ENCODE assay signal across 8 cellular contexts in the genomic region with DNA sequence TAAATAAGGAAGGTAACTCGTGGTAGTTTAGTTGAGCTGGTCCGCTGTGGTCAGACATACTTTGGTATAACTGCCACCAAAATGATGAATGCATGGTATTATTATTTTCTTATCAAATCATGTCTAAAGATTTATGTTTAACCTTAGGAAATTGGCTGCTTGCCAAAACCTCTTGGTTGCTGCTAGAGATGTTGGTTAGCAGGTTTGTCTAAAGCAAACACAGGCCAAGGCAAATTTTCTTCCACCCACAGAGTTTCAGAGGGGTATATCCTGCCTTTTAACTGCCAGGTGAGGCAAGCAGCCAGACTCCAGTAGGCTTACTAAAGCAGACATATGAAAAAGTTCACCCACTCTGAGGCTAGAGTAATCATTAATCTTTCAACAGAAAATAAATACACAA.
DNase-seq lines count a peak whose midpoint lies in the region; ATAC-seq, FAIRE-seq and TF ChIP-seq lines count a peak whose summit lies in the region.

No MANE protein-coding gene starts in this region.

- intact Hi-C loops in sigmoid colon (cut with DNase I) = no loop called here
- intact Hi-C loops in esophagus muscularis mucosa (cut with DNase I) = no loop called here
- intact Hi-C loops in tibial artery (cut with DNase I; ENCODE audit: low total_unique reads) = no loop called here

- TF ChIP-seq POLR2A in sigmoid colon (IDR thresholded peaks at IDR 0.05) (no peak), esophagus muscularis mucosa (IDR thresholded peaks at IDR 0.05; ENCODE audit: low read depth) (no peak)

- H3K9me3 ChIP-seq in sigmoid colon = no peaks in the 10 kb centered on the region
- H3K9me3 ChIP-seq in esophagus muscularis mucosa = no peaks in the 10 kb centered on the region
- no peaks in the 10 kb centered on the region for H3K9me3 ChIP-seq in tibial artery

- TF ChIP-seq CTCF in sigmoid colon (IDR thresholded peaks at IDR 0.05) (no peak), esophagus muscularis mucosa (IDR thresholded peaks at IDR 0.05) (no peak), tibial artery (IDR thresholded peaks at IDR 0.05) (no peak)

- WGBS in sigmoid colon, 2 donors = 9 to 44% methylated on average over 2 of the region's 2 CpGs
- 30% methylated on average over 2 of the region's 2 CpGs for WGBS in esophagus muscularis mucosa

- no peaks in the 10 kb centered on the region for H3K4me1 ChIP-seq in sigmoid colon
- H3K4me1 ChIP-seq in esophagus muscularis mucosa = peaks cover 0 to 5% (median 3%) of the 10 kb centered on the region in 4 donors
- H3K4me1 ChIP-seq in tibial artery = no peaks in the 10 kb centered on the region

- peak; percentile 90 for FAIRE-seq in islet of Langerhans (lab: Jason Lieb, UNC)

- H3K4me3 ChIP-seq in sigmoid colon (no peak overlapping the region), esophagus muscularis mucosa (no peak overlapping the region), tibial artery (no peak overlapping the region)

- H3K27ac ChIP-seq in sigmoid colon = no peak overlapping the region
- no peak overlapping the region for H3K27ac ChIP-seq in esophagus muscularis mucosa (replicated peaks in 1 of 4)
- no peak overlapping the region for H3K27ac ChIP-seq in tibial artery

- TF ChIP-seq EP300 in sigmoid colon (IDR thresholded peaks at IDR 0.05) = no peak
- no peak for TF ChIP-seq EP300 in esophagus muscularis mucosa (IDR thresholded peaks at IDR 0.05)

- peak; percentile 92 for ATAC-seq in GM18909 (IDR thresholded peaks at IDR 0.05; ENCODE audit: poor library complexity, unreplicated experiment)
- peak; percentile 90 for ATAC-seq in HG03135 (IDR thresholded peaks at IDR 0.05; ENCODE audit: unreplicated experiment)

- H3K27me3 ChIP-seq in sigmoid colon (no peaks in the 10 kb centered on the region), esophagus muscularis mucosa (no peaks in the 10 kb centered on the region), tibial artery (no peaks in the 10 kb centered on the region)

- H3K36me3 ChIP-seq in sigmoid colon (no peaks in the 10 kb centered on the region), esophagus muscularis mucosa (no peaks in the 10 kb centered on the region), tibial artery (no peaks in the 10 kb centered on the region)

- DNase-seq in NCI-H526 (lab: John Stamatoyannopoulos, UW) (peak; percentile 96 to 97), sigmoid colon (no peak), NCI-H1694 (lab: John Stamatoyannopoulos, UW) (no peak), esophagus muscularis mucosa (ENCODE audit: extremely low spot score) (no peak), tibial artery (no peak)

Comparison
In these comparisons a context has a peak if more than half of its experiments do, and no peak if none do; other contexts are left out.
1. DNase-seq: peak in NCI-H526 (2 of 2); none in sigmoid colon (single experiment), NCI-H1694 (single experiment), esophagus muscularis mucosa (single experiment) and tibial artery (0 of 2).